ENCODE assay signal across 24 cellular contexts in the genomic region with DNA sequence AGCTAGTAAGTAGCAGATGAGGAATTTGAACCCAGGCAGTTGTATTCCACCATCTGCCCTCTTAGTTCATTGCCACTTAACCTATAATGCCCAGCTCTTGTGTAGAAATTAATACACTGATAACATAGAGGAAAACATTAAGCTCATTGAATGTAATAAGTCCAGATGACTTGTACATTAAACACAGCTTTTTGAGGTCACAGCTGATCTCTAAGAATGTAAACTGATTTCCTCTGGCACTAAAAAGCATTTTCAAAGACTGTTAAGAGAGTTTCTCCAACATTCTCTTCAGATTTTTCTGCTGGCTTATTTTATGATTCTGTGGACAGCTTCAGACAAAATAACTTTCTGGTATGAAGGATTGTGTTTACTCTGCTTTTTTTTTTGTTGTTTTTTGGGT.
"Had no signal": no experiment of that assay in that cellular context is flagged by ENCODE, and none has a peak within 500 bp of the region (broad histone marks: within the 10 kb centered on the region; RNA-seq: fewer than 3 reads in every experiment).

No MANE protein-coding gene starts in this region.

- ATAC-seq: activated naive CD4-positive, alpha-beta T cell treated with anti-CD3 and anti-CD28 coated beads, Interleukin-2, amount 50 U/mL, for 72 hours; activated T-helper 17 cell treated with anti-CD3 and anti-CD28 coated beads, Interleukin-2, amount 50 U/mL, for 72 hours; effector memory CD8-positive, alpha-beta T cell; gastroesophageal sphincter; left ventricle myocardium superior; natural killer cell; WTC11 had no signal

- H3K27ac ChIP-seq: adrenal gland, breast epithelium, dorsolateral prefrontal cortex, gastroesophageal sphincter, sigmoid colon, thoracic aorta had no signal

- DNase-seq: activated T-cell treated with anti-CD3 and anti-CD28 coated beads, Interleukin-2, amount 50 U/mL, for 1 hour; dorsolateral prefrontal cortex; effector memory CD8-positive, alpha-beta T cell; head of caudate nucleus; hypothalamus; left ventricle myocardium superior; mammary epithelial cell; midbrain; natural killer cell; retina; sigmoid colon; stimulated activated CD4-positive, alpha-beta T cell treated with anti-CD3 and anti-CD28 coated beads, Interleukin-2, amount 100 ng/mL, for 48 hours; stimulated activated naive CD4-positive, alpha-beta T cell; T1000 had no signal

- H3K4me3 Mint-ChIP-seq: activated T-helper 17 cell treated with anti-CD3 and anti-CD28 coated beads, Interleukin-2, amount 50 U/mL, for 72 hours; central memory CD8-positive, alpha-beta T cell; effector memory CD8-positive, alpha-beta T cell; natural killer cell; T-helper 1 cell treated with Interleukin-12 subunit alpha and Interleukin-12 subunit beta and Interleukin-4 antibody, amounts not matched to agents 30 μg/mL and 1 μg/mL, for 36 hours; type B pancreatic cell; WTC11 had no signal

- H3K9me3 ChIP-seq: adrenal gland, breast epithelium, gastroesophageal sphincter, sigmoid colon, thoracic aorta had no signal

- H3K4me3 ChIP-seq: adrenal gland, breast epithelium, dorsolateral prefrontal cortex, gastroesophageal sphincter, sigmoid colon, thoracic aorta had no signal

- H3K27me3 ChIP-seq: adrenal gland, gastroesophageal sphincter, sigmoid colon had no signal

- H3K27ac Mint-ChIP-seq: activated naive CD4-positive, alpha-beta T cell treated with anti-CD3 and anti-CD28 coated beads, Interleukin-2, amount 50 U/mL, for 72 hours; activated T-helper 17 cell treated with anti-CD3 and anti-CD28 coated beads, Interleukin-2, amount 50 U/mL, for 72 hours; effector memory CD8-positive, alpha-beta T cell; natural killer cell; T-helper 1 cell treated with Interleukin-12 subunit alpha and Interleukin-12 subunit beta and Interleukin-4 antibody, amounts not matched to agents 30 μg/mL and 1 μg/mL, for 36 hours; type B pancreatic cell; WTC11 had no signal

- H3K27me3 Mint-ChIP-seq: activated T-helper 17 cell treated with anti-CD3 and anti-CD28 coated beads, Interleukin-2, amount 50 U/mL, for 72 hours; central memory CD8-positive, alpha-beta T cell; effector memory CD8-positive, alpha-beta T cell; type B pancreatic cell had no signal

- H3K36me3 Mint-ChIP-seq: natural killer cell had no signal

- H3K9me3 Mint-ChIP-seq: activated naive CD4-positive, alpha-beta T cell treated with anti-CD3 and anti-CD28 coated beads, Interleukin-2, amount 50 U/mL, for 72 hours; activated T-helper 17 cell treated with anti-CD3 and anti-CD28 coated beads, Interleukin-2, amount 50 U/mL, for 72 hours; central memory CD8-positive, alpha-beta T cell; effector memory CD8-positive, alpha-beta T cell; natural killer cell; T-helper 1 cell treated with Interleukin-12 subunit alpha and Interleukin-12 subunit beta and Interleukin-4 antibody, amounts not matched to agents 30 μg/mL and 1 μg/mL, for 36 hours; type B pancreatic cell; WTC11 had no signal

- H3K4me1 ChIP-seq: adrenal gland, breast epithelium, sigmoid colon had no signal

- H3K36me3 ChIP-seq: adrenal gland, breast epithelium, sigmoid colon had no signal

- H3K4me1 Mint-ChIP-seq: activated T-helper 17 cell treated with anti-CD3 and anti-CD28 coated beads, Interleukin-2, amount 50 U/mL, for 72 hours; central memory CD8-positive, alpha-beta T cell; natural killer cell; WTC11 had no signal
